In the genomic region with DNA sequence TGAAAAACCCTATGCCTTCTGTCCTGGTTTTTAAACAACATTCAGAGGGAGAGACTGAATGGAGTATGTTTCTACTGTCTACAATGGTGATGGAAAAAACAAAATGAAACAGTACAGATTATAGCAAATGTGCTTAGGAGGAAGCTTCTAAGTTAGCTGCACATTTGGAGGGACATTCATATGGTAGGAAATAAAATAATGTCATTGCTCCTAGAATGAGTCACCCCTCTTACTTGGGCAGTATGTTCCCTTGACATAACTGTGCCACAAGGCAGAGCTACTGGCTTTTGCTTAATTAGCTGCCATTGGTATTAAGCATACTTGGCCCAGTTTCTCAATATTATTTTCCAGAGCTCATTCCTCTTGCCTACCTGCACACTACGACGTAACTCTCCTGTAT, we compare ENCODE assay signal across 1 cellular context.
TF ChIP-seq lines count a peak whose summit lies in the region.

No MANE protein-coding gene starts in this region.

TF ChIP-seq in SK-N-SH, 30 proteins besides CTCF, POLR2A, EP300 and RAD21 (continued from another document):
- TF ChIP-seq, protein P1, sequence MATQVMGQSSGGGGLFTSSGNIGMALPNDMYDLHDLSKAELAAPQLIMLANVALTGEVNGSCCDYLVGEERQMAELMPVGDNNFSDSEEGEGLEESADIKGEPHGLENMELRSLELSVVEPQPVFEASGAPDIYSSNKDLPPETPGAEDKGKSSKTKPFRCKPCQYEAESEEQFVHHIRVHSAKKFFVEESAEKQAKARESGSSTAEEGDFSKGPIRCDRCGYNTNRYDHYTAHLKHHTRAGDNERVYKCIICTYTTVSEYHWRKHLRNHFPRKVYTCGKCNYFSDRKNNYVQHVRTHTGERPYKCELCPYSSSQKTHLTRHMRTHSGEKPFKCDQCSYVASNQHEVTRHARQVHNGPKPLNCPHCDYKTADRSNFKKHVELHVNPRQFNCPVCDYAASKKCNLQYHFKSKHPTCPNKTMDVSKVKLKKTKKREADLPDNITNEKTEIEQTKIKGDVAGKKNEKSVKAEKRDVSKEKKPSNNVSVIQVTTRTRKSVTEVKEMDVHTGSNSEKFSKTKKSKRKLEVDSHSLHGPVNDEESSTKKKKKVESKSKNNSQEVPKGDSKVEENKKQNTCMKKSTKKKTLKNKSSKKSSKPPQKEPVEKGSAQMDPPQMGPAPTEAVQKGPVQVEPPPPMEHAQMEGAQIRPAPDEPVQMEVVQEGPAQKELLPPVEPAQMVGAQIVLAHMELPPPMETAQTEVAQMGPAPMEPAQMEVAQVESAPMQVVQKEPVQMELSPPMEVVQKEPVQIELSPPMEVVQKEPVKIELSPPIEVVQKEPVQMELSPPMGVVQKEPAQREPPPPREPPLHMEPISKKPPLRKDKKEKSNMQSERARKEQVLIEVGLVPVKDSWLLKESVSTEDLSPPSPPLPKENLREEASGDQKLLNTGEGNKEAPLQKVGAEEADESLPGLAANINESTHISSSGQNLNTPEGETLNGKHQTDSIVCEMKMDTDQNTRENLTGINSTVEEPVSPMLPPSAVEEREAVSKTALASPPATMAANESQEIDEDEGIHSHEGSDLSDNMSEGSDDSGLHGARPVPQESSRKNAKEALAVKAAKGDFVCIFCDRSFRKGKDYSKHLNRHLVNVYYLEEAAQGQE (IDR thresholded peaks at IDR 0.05; ENCODE audit: low read depth, low read length): no peak
- peak; percentile 32; the same call in 1 of the 2 replicates for TF ChIP-seq TCF12 (IDR thresholded peaks at IDR 0.05)
- TF ChIP-seq RFX5 (IDR thresholded peaks at IDR 0.05; ENCODE audit: low read length): no peak
- no peak for TF ChIP-seq SMC3 (IDR thresholded peaks at IDR 0.05; ENCODE audit: low read depth, low read length)
